10 cellular contexts compared by ENCODE assay signal in the genomic region with DNA sequence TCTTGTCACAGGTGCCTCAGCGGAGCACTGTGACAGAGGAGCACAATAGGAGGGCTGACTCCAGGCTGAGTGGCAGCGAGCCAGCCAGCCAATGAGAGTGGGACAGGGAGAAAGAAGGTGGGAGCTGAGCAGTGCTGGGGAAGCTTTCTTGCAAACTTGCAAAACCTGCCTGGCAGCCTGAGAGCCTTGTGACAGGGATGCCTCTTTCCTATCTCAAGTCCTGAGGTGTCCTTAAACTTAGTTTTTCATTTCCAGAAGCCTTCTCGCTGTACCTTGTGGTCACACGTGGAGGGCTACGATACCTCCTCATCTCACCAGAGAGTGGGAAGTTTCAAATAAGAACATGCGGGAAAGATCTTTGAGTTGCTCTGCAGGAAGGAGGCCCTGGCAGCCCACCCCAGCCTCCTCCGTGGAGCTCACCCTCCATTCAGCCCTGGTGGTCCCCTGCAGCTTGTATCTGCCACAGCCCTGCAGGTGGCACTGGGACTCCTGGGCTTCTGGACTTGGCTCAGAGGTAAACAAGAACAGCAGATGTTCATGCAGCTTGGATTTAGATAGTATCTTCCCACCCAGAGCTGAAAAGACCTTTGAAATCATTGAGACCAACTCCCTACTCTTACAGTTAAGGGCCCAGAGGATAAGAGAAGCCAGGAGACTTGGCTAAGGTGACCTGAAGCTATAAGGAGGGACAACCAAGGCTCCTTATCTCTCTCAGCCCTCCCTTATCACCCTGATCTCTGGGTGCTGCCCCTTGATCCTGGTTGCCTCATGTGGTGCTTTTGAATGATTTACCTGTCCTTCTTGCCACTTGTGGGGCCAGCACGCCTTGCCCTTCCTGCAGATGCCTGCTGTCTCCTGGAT.
A peak's percentile ranks its signal among the peaks of the same experiment; 100 is the strongest.
DNase-seq lines count a peak whose midpoint lies in the region; ATAC-seq and TF ChIP-seq lines count a peak whose summit lies in the region.
"Had no signal": no experiment of that assay in that cellular context is flagged by ENCODE, and none has a peak within 500 bp of the region (broad histone marks: within the 10 kb centered on the region; RNA-seq: fewer than 3 reads in every experiment).

No MANE protein-coding gene starts in this region.

- H3K4me1 Mint-ChIP-seq in brain (peaks cover 27% of the 10 kb centered on the region), naive B cell (peaks cover 27 to 39% (median 28%) of the 10 kb centered on the region in 3 donors)
- H3K4me1 Mint-ChIP-seq: natural killer cell had no signal

- H3K27ac Mint-ChIP-seq in brain (peak overlapping the region in 3 of 5 experiments; percentile 34 to 62 (median 61)), naive B cell (peak overlapping the region in 4 of 6 donors; percentile 30 to 82 (median 44))
- H3K27ac Mint-ChIP-seq: natural killer cell had no signal

- H3K4me3 Mint-ChIP-seq in brain = peak overlapping the region in 2 of 5 experiments; percentile 12 to 26
- H3K4me3 Mint-ChIP-seq in naive B cell = no peak overlapping the region
- H3K4me3 Mint-ChIP-seq: natural killer cell had no signal

- TF ChIP-seq CTCF in brain (conservative IDR thresholded peaks at IDR 0.05) = no peak

- ATAC-seq in naive B cell (ENCODE audit: low read depth in 2 of 2) = peak; percentile 35 to 36
- no peak for ATAC-seq in HG03196 (IDR thresholded peaks at IDR 0.05; ENCODE audit: unreplicated experiment)
- ATAC-seq in HG03280 (IDR thresholded peaks at IDR 0.05; ENCODE audit: unreplicated experiment) = no peak
- ATAC-seq: natural killer cell had no signal

- H3K9me3 Mint-ChIP-seq in brain = peaks cover 0 to 3% (median 3%) of the 10 kb centered on the region in 5 experiments
- H3K9me3 Mint-ChIP-seq in naive B cell = peaks cover 0 to 4% (median 0%) of the 10 kb centered on the region in 7 donors

- H3K27me3 Mint-ChIP-seq in brain (no peaks in the 10 kb centered on the region), naive B cell (no peaks in the 10 kb centered on the region)

- DNase-seq in Daoy (ENCODE audit: low read depth) (peak; percentile 52), NCI-H1694 (lab: John Stamatoyannopoulos, UW) (peak; percentile 37), naive B cell (peak; percentile 8), occipital lobe (lab: John Stamatoyannopoulos, UW) (no peak), epidermal melanocyte (ENCODE audit: insufficient read length, low spot score) (no peak)
- DNase-seq: cortex of kidney, natural killer cell had no signal

- H3K36me3 Mint-ChIP-seq in brain = no peaks in the 10 kb centered on the region
- H3K36me3 Mint-ChIP-seq in naive B cell = no peaks in the 10 kb centered on the region
- H3K36me3 Mint-ChIP-seq: natural killer cell had no signal

Comparison
In these comparisons a context has a peak if more than half of its experiments do, and no peak if none do; other contexts are left out.
1. DNase-seq: peak in Daoy (single experiment), NCI-H1694 (single experiment) and naive B cell (single experiment); none in occipital lobe (single experiment) and epidermal melanocyte (single experiment).
2. ATAC-seq: peak in naive B cell (2 of 2); none in HG03196 (single experiment) and HG03280 (single experiment).